ENCODE assay signal across 8 cellular contexts in the genomic region with DNA sequence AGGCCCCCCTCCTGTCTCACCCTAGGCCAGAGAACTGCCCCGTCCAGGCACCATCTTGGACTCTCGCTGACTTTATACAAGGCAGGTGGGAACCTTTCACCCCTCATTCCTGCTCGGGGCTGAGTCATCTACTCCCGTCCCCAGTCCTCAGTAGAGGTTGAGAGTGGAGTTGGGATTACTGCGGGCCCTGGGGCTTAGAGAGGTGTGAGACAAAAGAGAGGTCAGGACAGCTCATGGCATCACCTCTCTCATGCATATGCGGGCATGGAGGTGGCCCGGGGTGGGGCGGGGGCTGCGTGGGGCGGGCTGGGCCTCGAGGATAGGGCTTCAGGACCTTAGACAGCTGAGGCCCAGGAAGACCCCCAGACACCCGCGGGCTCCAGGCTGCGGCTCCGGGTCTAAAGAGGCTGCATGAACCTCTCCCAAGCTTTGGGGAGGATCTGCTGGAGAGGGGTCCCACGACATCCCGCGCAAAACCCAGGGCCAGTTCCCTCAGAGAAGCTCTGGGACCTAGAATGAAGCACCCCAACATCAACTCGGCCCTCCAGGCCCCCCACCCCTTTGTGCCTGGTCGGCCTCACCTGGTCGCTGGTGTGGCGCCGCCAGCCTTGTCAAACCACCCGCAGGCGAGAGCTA. TPM values are rescaled to one million over a fixed set of nuclear protein-coding genes. Genes with fewer than 3 reads are reported as not detected.
DNase-seq lines count a peak whose midpoint lies in the region; TF ChIP-seq lines count a peak whose summit lies in the region.

No MANE protein-coding gene starts in this region.

- H3K4me3 ChIP-seq in GM12864 (ENCODE audit: low read depth, low read length): peak overlapping the region; percentile 14
- H3K4me3 ChIP-seq in SJSA1: peak overlapping the region; percentile 51
- H3K4me3 ChIP-seq in foreskin fibroblast (ENCODE audit: low read depth in 1 of 2, low read length in 2 of 2): peak overlapping the region; percentile 71 to 85
- H3K4me3 ChIP-seq in retinal pigment epithelial cell (ENCODE audit: low read length): peak overlapping the region; percentile 84

- no peaks in the 10 kb centered on the region for H3K27me3 ChIP-seq in SJSA1 (replicated peaks)

- TF ChIP-seq CTCF in GM12864 (IDR thresholded peaks at IDR 0.05; ENCODE audit: low read depth, low read length, missing control alignments) (no peak), foreskin fibroblast (IDR thresholded peaks at IDR 0.05; ENCODE audit: low read depth, low read length) (no peak), retinal pigment epithelial cell (conservative IDR thresholded peaks at IDR 0.05; ENCODE audit: low read depth, low read length) (no peak)

- H3K27ac ChIP-seq in SJSA1: no peak overlapping the region

- peaks cover 34% of the 10 kb centered on the region for H3K4me1 ChIP-seq in SJSA1 (replicated peaks)

- H3K9me3 ChIP-seq in SJSA1 (replicated peaks): no peaks in the 10 kb centered on the region

- peaks cover 10% of the 10 kb centered on the region for H3K36me3 ChIP-seq in SJSA1

- DNase-seq in GM12864 (ENCODE audit: low read depth): no peak
- DNase-seq in SJSA1 (ENCODE audit: low read depth in 1 of 2, low spot score in 2 of 2): no peak
- no peak for DNase-seq in foreskin fibroblast
- DNase-seq in retinal pigment epithelial cell (ENCODE audit: low read depth): no peak
- DNase-seq in LoVo (ENCODE audit: low spot score): no peak
- no peak for DNase-seq in superior temporal gyrus (ENCODE audit: extremely low spot score)
- no peak for DNase-seq in OCI-M1 (lab: John Stamatoyannopoulos, UW)
- no peak for DNase-seq in SW 1271 (lab: John Stamatoyannopoulos, UW)

RNA-seq across cellular contexts. Expression of a gene that starts 0.3 kb away (rescaled TPM):
- total RNA-seq in SJSA1 (2014; rRNA removed; shearing (Covaris generic)): 0.50 and 1.3 TPM in 2 replicates

RNA-seq across cellular contexts. Expression of a gene that starts 0.4 kb away (rescaled TPM):
- total RNA-seq in SJSA1 (2014; rRNA removed; shearing (Covaris generic)): 29.6 and 52.4 TPM in 2 replicates

RNA-seq across cellular contexts. Expression of a gene that starts 31.0 kb away (rescaled TPM):
- 70.0 and 72.8 TPM in 2 replicates for total RNA-seq in SJSA1 (2014; rRNA removed; shearing (Covaris generic))

RNA-seq across cellular contexts. Expression of a gene that starts 31.2 kb away (rescaled TPM):
- 1.4 and 1.8 TPM in 2 replicates for total RNA-seq in SJSA1 (2014; rRNA removed; shearing (Covaris generic))

RNA-seq across cellular contexts. Expression of a gene that starts 43.3 kb away (rescaled TPM):
- total RNA-seq in SJSA1 (2014; rRNA removed; shearing (Covaris generic)): 4.3 and 7.5 TPM in 2 replicates

Comparison
In these comparisons a context has a peak if more than half of its experiments do, and no peak if none do; other contexts are left out.
1. H3K4me3 ChIP-seq: peak in every context shown above with its lines; median percentile 84 in retinal pigment epithelial cell; 78 in foreskin fibroblast; 51 in SJSA1; 14 in GM12864.